ENCODE assay signal across 24 cellular contexts in the genomic region with DNA sequence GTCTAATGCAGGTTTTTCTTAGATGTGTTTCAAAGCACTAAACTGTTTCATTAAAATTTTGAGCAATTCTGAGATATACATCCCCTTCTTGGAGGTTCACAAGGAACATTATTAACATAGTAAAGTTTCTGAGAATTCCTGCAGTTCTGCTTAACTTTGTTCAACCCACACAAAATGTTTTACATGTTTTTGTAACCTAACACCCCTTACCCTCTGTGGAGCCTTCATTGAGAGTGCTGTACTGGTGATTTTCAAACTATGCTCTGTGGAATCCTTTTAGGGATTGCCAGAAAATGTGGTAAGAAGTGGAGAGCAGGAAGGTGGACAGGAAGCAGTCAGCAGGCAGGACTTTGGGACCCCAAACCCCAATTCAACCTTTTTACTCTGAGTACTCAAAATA. TPM values are rescaled to one million over a fixed set of nuclear protein-coding genes. Genes with fewer than 3 reads are reported as not detected.
A peak's percentile ranks its signal among the peaks of the same experiment; 100 is the strongest.
DNase-seq lines count a peak whose midpoint lies in the region; ATAC-seq and TF ChIP-seq lines count a peak whose summit lies in the region.
"Had no signal": no experiment of that assay in that cellular context is flagged by ENCODE, and none has a peak within 500 bp of the region (broad histone marks: within the 10 kb centered on the region; RNA-seq: fewer than 3 reads in every experiment).

No MANE protein-coding gene starts in this region.

- no peak for TF ChIP-seq CTCF in cardiac fibroblast (IDR thresholded peaks at IDR 0.05; ENCODE audit: low read depth, low read length)

- H3K4me3 ChIP-seq in cardiac fibroblast (replicated peaks in 1 of 2; ENCODE audit: low read depth in 2 of 2, low read length in 2 of 2): no peak overlapping the region
- H3K4me3 ChIP-seq: ascending aorta, dorsolateral prefrontal cortex, prostate gland, sigmoid colon, tibial artery had no signal

- DNase-seq in RPMI7951 (ENCODE audit: low read depth) (peak; percentile 10), cardiac fibroblast (ENCODE audit: low read depth in 2 of 2) (peak; percentile 6 to 58), iPS-NIHi11 (ENCODE audit: low spot score) (peak; percentile 26), NCI-H2029 (lab: John Stamatoyannopoulos, UW) (no peak), Ammon's horn (ENCODE audit: low spot score) (no peak), DMS 273 (lab: John Stamatoyannopoulos, UW; ENCODE audit: unreplicated experiment) (no peak)
- DNase-seq: activated B cell treated with CpG ODN at 0.5 μM for 24 hours; activated CD4-positive, alpha-beta T cell treated with anti-CD3 and anti-CD28 coated beads, Interleukin-2, amount 10 ng/mL, durations not matched to agents 7 days and 5 days; dorsolateral prefrontal cortex; GOT3; NCI-H1048; NCI-H446; NCI-H748 treated with DMSO at 0.1 percent for 48 hours; sigmoid colon; stimulated activated CD4-positive, alpha-beta T cell treated with anti-CD3 and anti-CD28 coated beads, Interleukin-4, amount 100 ng/mL, for 1 hour; T-helper 1 cell; tibial artery had no signal

- ATAC-seq in HG02981 (IDR thresholded peaks at IDR 0.05; ENCODE audit: unreplicated experiment): no peak
- ATAC-seq: activated naive CD4-positive, alpha-beta T cell treated with anti-CD3 and anti-CD28 coated beads, Interleukin-2, amount 50 U/mL, for 72 hours had no signal

RNA-seq across cellular contexts. Expression of gene ABCB5, which starts 53.6 kb away (rescaled TPM):
- total RNA-seq in RPMI7951 (2014; rRNA removed; shearing (Covaris generic)): not detected in 2 replicates
- total RNA-seq: activated B cell treated with CpG ODN at 0.5 μM for 24 hours; activated CD4-positive, alpha-beta T cell treated with anti-CD3 and anti-CD28 coated beads, Interleukin-2, amount 10 ng/mL, durations not matched to agents 7 days and 5 days; activated CD8-positive, alpha-beta memory T cell treated with anti-CD3 and anti-CD28 coated beads for 36 hours; activated naive CD4-positive, alpha-beta T cell treated with anti-CD3 and anti-CD28 coated beads, Interleukin-2, amount 50 U/mL, for 72 hours; ascending aorta; glomerular endothelial cell; HT1080 had no signal

Comparison
In these comparisons a context has a peak if more than half of its experiments do, and no peak if none do; other contexts are left out.
1. DNase-seq: peak in RPMI7951 (single experiment), cardiac fibroblast (2 of 2) and iPS-NIHi11 (single experiment); none in NCI-H2029 (single experiment), Ammon's horn (single experiment) and DMS 273 (single experiment).